ENCODE assay signal across 19 cellular contexts in the genomic region with DNA sequence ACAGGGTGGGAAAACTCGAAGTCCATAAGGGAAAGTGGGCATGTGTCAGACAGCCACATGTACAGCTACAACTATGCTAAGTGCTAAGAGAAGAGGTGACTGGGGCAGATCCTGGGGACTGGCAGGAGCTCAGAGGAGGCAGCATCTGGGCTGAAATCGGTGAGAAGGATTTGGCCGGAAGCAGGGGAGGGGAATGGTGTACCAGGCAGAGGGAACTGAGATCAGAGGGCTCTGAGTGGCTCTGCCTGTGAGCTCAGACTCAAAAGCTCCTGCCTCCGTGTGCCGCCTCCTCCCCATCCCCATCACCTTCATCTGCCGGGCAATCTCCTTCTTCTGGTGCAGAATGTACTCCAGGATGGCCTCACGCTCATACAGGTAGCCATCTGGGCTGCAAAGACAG. TPM values are rescaled to one million over a fixed set of nuclear protein-coding genes. Genes with fewer than 3 reads are reported as not detected.
DNase-seq lines count a peak whose midpoint lies in the region; ATAC-seq, FAIRE-seq and TF ChIP-seq lines count a peak whose summit lies in the region.
"Had no signal": no experiment of that assay in that cellular context is flagged by ENCODE, and none has a peak within 500 bp of the region (broad histone marks: within the 10 kb centered on the region; RNA-seq: fewer than 3 reads in every experiment).

No MANE protein-coding gene starts in this region.

- H3K27me3 Mint-ChIP-seq in activated CD4-positive, alpha-beta memory T cell treated with anti-CD3 and anti-CD28 coated beads for 36 hours = no peaks in the 10 kb centered on the region
- no peaks in the 10 kb centered on the region for H3K27me3 Mint-ChIP-seq in activated naive CD8-positive, alpha-beta T cell treated with anti-CD3 and anti-CD28 coated beads, Interleukin-2, amount 10 ng/mL, durations not matched to agents 7 days and 5 days
- H3K27me3 Mint-ChIP-seq: type B pancreatic cell had no signal

- H3K4me1 Mint-ChIP-seq in activated CD4-positive, alpha-beta memory T cell treated with anti-CD3 and anti-CD28 coated beads for 36 hours (ENCODE audit: low read depth) = peaks cover 78% of the 10 kb centered on the region
- peaks cover 78% of the 10 kb centered on the region for H3K4me1 Mint-ChIP-seq in activated naive CD8-positive, alpha-beta T cell treated with anti-CD3 and anti-CD28 coated beads, Interleukin-2, amount 10 ng/mL, durations not matched to agents 7 days and 5 days
- peaks cover 68% of the 10 kb centered on the region for H3K4me1 Mint-ChIP-seq in stimulated activated effector memory CD8-positive, alpha-beta T cell treated with anti-CD3 and anti-CD28 coated beads, Interleukin-12 subunit alpha, Interleukin-12 subunit beta, amount 100 ng/mL, for 72 hours
- H3K4me1 Mint-ChIP-seq: nephron had no signal

- DNase-seq in activated CD4-positive, alpha-beta T cell treated with anti-CD3 and anti-CD28 coated beads for 4 hours = peak; percentile 18 to 32
- no peak for DNase-seq in activated CD4-positive, alpha-beta T cell treated with anti-CD3 and anti-CD28 coated beads, Interleukin-2, amount 50 U/mL, for 4 hours
- peak; percentile 65 for DNase-seq in activated CD4-positive, alpha-beta memory T cell treated with anti-CD3 and anti-CD28 coated beads for 36 hours
- no peak for DNase-seq in activated naive CD8-positive, alpha-beta T cell treated with anti-CD3 and anti-CD28 coated beads, Interleukin-2, amount 10 ng/mL, durations not matched to agents 7 days and 5 days
- no peak for DNase-seq in stimulated activated effector memory CD8-positive, alpha-beta T cell treated with anti-CD3 and anti-CD28 coated beads, Interleukin-12 subunit alpha, Interleukin-12 subunit beta, amount 100 ng/mL, for 72 hours (ENCODE audit: low spot score in 2 of 2)
- DNase-seq in NCI-H345 (lab: John Stamatoyannopoulos, UW) (no peak), testis (no peak), frontal cortex (ENCODE audit: low spot score in 2 of 2) (no peak)
- DNase-seq: anterior cingulate cortex, EL, NCI-H146 had no signal

- H3K4me3 Mint-ChIP-seq in activated CD4-positive, alpha-beta memory T cell treated with anti-CD3 and anti-CD28 coated beads for 36 hours = peak overlapping the region; percentile 79
- peak overlapping the region; percentile 91 for H3K4me3 Mint-ChIP-seq in activated naive CD8-positive, alpha-beta T cell treated with anti-CD3 and anti-CD28 coated beads, Interleukin-2, amount 10 ng/mL, durations not matched to agents 7 days and 5 days
- H3K4me3 Mint-ChIP-seq in stimulated activated effector memory CD8-positive, alpha-beta T cell treated with anti-CD3 and anti-CD28 coated beads, Interleukin-12 subunit alpha, Interleukin-12 subunit beta, amount 100 ng/mL, for 72 hours = peak overlapping the region; percentile 82
- H3K4me3 Mint-ChIP-seq: CD14-positive monocyte, nephron, type B pancreatic cell had no signal

- H3K36me3 ChIP-seq in testis (ENCODE audit: low read depth, missing control alignments) = no peaks in the 10 kb centered on the region

- peak overlapping the region; percentile 90 for H3K27ac Mint-ChIP-seq in activated CD4-positive, alpha-beta memory T cell treated with anti-CD3 and anti-CD28 coated beads for 36 hours
- H3K27ac Mint-ChIP-seq in activated naive CD8-positive, alpha-beta T cell treated with anti-CD3 and anti-CD28 coated beads, Interleukin-2, amount 10 ng/mL, durations not matched to agents 7 days and 5 days = peak overlapping the region; percentile 92
- H3K27ac Mint-ChIP-seq in stimulated activated effector memory CD8-positive, alpha-beta T cell treated with anti-CD3 and anti-CD28 coated beads, Interleukin-12 subunit alpha, Interleukin-12 subunit beta, amount 100 ng/mL, for 72 hours = peak overlapping the region; percentile 95
- H3K27ac Mint-ChIP-seq: nephron, type B pancreatic cell had no signal

- no peaks in the 10 kb centered on the region for H3K9me3 Mint-ChIP-seq in activated CD4-positive, alpha-beta memory T cell treated with anti-CD3 and anti-CD28 coated beads for 36 hours
- H3K9me3 Mint-ChIP-seq in activated naive CD8-positive, alpha-beta T cell treated with anti-CD3 and anti-CD28 coated beads, Interleukin-2, amount 10 ng/mL, durations not matched to agents 7 days and 5 days = no peaks in the 10 kb centered on the region
- no peaks in the 10 kb centered on the region for H3K9me3 Mint-ChIP-seq in stimulated activated effector memory CD8-positive, alpha-beta T cell treated with anti-CD3 and anti-CD28 coated beads, Interleukin-12 subunit alpha, Interleukin-12 subunit beta, amount 100 ng/mL, for 72 hours
- H3K9me3 Mint-ChIP-seq: nephron, type B pancreatic cell had no signal

- peaks cover 37% of the 10 kb centered on the region for H3K36me3 Mint-ChIP-seq in activated CD4-positive, alpha-beta memory T cell treated with anti-CD3 and anti-CD28 coated beads for 36 hours
- peaks cover 30% of the 10 kb centered on the region for H3K36me3 Mint-ChIP-seq in activated naive CD8-positive, alpha-beta T cell treated with anti-CD3 and anti-CD28 coated beads, Interleukin-2, amount 10 ng/mL, durations not matched to agents 7 days and 5 days
- H3K36me3 Mint-ChIP-seq in stimulated activated effector memory CD8-positive, alpha-beta T cell treated with anti-CD3 and anti-CD28 coated beads, Interleukin-12 subunit alpha, Interleukin-12 subunit beta, amount 100 ng/mL, for 72 hours = peaks cover 94% of the 10 kb centered on the region

- peak; percentile 23 for ATAC-seq in activated naive CD8-positive, alpha-beta T cell treated with anti-CD3 and anti-CD28 coated beads, Interleukin-2, amount 10 ng/mL, durations not matched to agents 7 days and 5 days (ENCODE audit: low read depth)
- no peak for ATAC-seq in stimulated activated effector memory CD8-positive, alpha-beta T cell treated with anti-CD3 and anti-CD28 coated beads, Interleukin-12 subunit alpha, Interleukin-12 subunit beta, amount 100 ng/mL, for 72 hours

- 86 to 88% methylated on average over 7 of the region's 7 CpGs for WGBS in testis, 2 donors

- no peaks in the 10 kb centered on the region for H3K9me3 ChIP-seq in testis

- no peak for TF ChIP-seq POLR2A in testis (IDR thresholded peaks at IDR 0.05)

- intact Hi-C loops in activated CD4-positive, alpha-beta memory T cell treated with anti-CD3 and anti-CD28 coated beads for 36 hours (cut with micrococcal nuclease) = loop anchor here (5.0 kb wide), 1 partner anchor 209 kb away; a partner anchor contains a TSS
- intact Hi-C loops in testis (cut with DNase I; ENCODE audit: low total_unique reads) = no loop called here

- H3K27me3 ChIP-seq in testis = no peaks in the 10 kb centered on the region

- peaks cover 8% of the 10 kb centered on the region for H3K4me1 ChIP-seq in testis

- no peak for FAIRE-seq in frontal cortex (lab: Jason Lieb, UNC)
- FAIRE-seq: H1, TTC549 had no signal

- H3K27ac ChIP-seq in testis = no peak overlapping the region
- H3K27ac ChIP-seq: epithelial cell of prostate had no signal

- POLR2A ChIA-PET in activated CD4-positive, alpha-beta memory T cell treated with anti-CD3 and anti-CD28 coated beads for 36 hours (lab: Charles Lee) = interaction anchor here (0.7 to 1.4 kb wide), 8 partner anchors 11 to 311 kb away, joined by 3 to 5 read pairs (median 3); a partner anchor contains a TSS
- POLR2A ChIA-PET in activated naive CD8-positive, alpha-beta T cell treated with anti-CD3 and anti-CD28 coated beads, Interleukin-2, amount 10 ng/mL, durations not matched to agents 7 days and 5 days (lab: Charles Lee) = interaction anchor here (0.6 to 5.5 kb wide), 7 partner anchors 10 to 114 kb away, joined by 3 to 41 read pairs (median 4); a partner anchor contains a TSS

- CTCF ChIA-PET in activated CD4-positive, alpha-beta memory T cell treated with anti-CD3 and anti-CD28 coated beads for 36 hours (lab: Charles Lee) = interaction anchor here (0.9 to 10.8 kb wide), 5 partner anchors 11 to 120 kb away, joined by 3 to 108 read pairs (median 6); no protein-coding TSS in a partner anchor

- H3K4me3 ChIP-seq in testis = no peak overlapping the region

- TF ChIP-seq CTCF in testis (IDR thresholded peaks at IDR 0.05) = no peak

RNA-seq across cellular contexts. Expression of a gene that starts 21.8 kb away (rescaled TPM):
- 10 to 100 TPM; 80.3 to 84.3 TPM for total RNA-seq in activated CD4-positive, alpha-beta memory T cell treated with anti-CD3 and anti-CD28 coated beads for 36 hours
- 100 to 1,000 TPM; 122 to 125 TPM for total RNA-seq in activated naive CD8-positive, alpha-beta T cell treated with anti-CD3 and anti-CD28 coated beads, Interleukin-2, amount 10 ng/mL, durations not matched to agents 7 days and 5 days
- total RNA-seq in testis (100 to 1,000 TPM; 145 to 151 TPM), frontal cortex (33.4 TPM)
- polyA plus RNA-seq in testis (ENCODE audit: insufficient read depth, low read depth, low replicate concordance) = 241 TPM

RNA-seq across cellular contexts. Expression of a gene that starts 22.5 kb away (rescaled TPM):
- total RNA-seq in activated CD4-positive, alpha-beta memory T cell treated with anti-CD3 and anti-CD28 coated beads for 36 hours = 1 to 10 TPM in 1 of 2 experiments, under 1 TPM in 1; 0.85 to 1.5 TPM
- 1 to 10 TPM; 1.5 to 2.3 TPM for total RNA-seq in activated naive CD8-positive, alpha-beta T cell treated with anti-CD3 and anti-CD28 coated beads, Interleukin-2, amount 10 ng/mL, durations not matched to agents 7 days and 5 days
- total RNA-seq in testis (1 to 10 TPM in 1 of 2 donors, under 1 TPM in 1; 0.71 to 1.9 TPM), frontal cortex (0.41 TPM)
- polyA plus RNA-seq in testis (ENCODE audit: insufficient read depth, low read depth, low replicate concordance) = 3.0 TPM
- total RNA-seq: NCI-H460 had no signal
- polyA plus RNA-seq: CD14-positive monocyte had no signal

RNA-seq across cellular contexts. Expression of a gene that starts 30.8 kb away (rescaled TPM):
- 1 to 10 TPM; 6.3 to 6.5 TPM for total RNA-seq in activated CD4-positive, alpha-beta memory T cell treated with anti-CD3 and anti-CD28 coated beads for 36 hours
- 1 to 10 TPM; 1.6 to 2.4 TPM for total RNA-seq in activated naive CD8-positive, alpha-beta T cell treated with anti-CD3 and anti-CD28 coated beads, Interleukin-2, amount 10 ng/mL, durations not matched to agents 7 days and 5 days
- 10 to 100 TPM; 19.9 TPM for total RNA-seq in testis
- polyA plus RNA-seq in testis (ENCODE audit: insufficient read depth, low read depth, low replicate concordance) = 42.1 TPM
- total RNA-seq in frontal cortex = 2.4 TPM
- total RNA-seq: A172 had no signal
- polyA plus RNA-seq: CD14-positive monocyte had no signal

RNA-seq across cellular contexts. Expression of a gene that starts 32.4 kb away (rescaled TPM):
- 10 to 100 TPM; 19.9 to 22.4 TPM for total RNA-seq in activated CD4-positive, alpha-beta memory T cell treated with anti-CD3 and anti-CD28 coated beads for 36 hours
- total RNA-seq in activated naive CD8-positive, alpha-beta T cell treated with anti-CD3 and anti-CD28 coated beads, Interleukin-2, amount 10 ng/mL, durations not matched to agents 7 days and 5 days = 10 to 100 TPM; 49.7 TPM
- total RNA-seq in testis (10 to 100 TPM; 32.8 to 33.1 TPM), frontal cortex (5.7 TPM)
- 15.7 TPM for polyA plus RNA-seq in testis (ENCODE audit: insufficient read depth, low read depth, low replicate concordance)

RNA-seq across cellular contexts. Expression of a gene that starts 46.1 kb away (rescaled TPM):
- total RNA-seq in activated CD4-positive, alpha-beta memory T cell treated with anti-CD3 and anti-CD28 coated beads for 36 hours = 10 to 100 TPM; 13.2 to 17.2 TPM
- 10 to 100 TPM; 19.8 to 24.4 TPM for total RNA-seq in activated naive CD8-positive, alpha-beta T cell treated with anti-CD3 and anti-CD28 coated beads, Interleukin-2, amount 10 ng/mL, durations not matched to agents 7 days and 5 days
- 10 to 100 TPM; 52.8 to 76.9 TPM for total RNA-seq in testis
- 130 TPM for polyA plus RNA-seq in testis (ENCODE audit: insufficient read depth, low read depth, low replicate concordance)
- 13.0 TPM for total RNA-seq in frontal cortex

Comparison
In these comparisons a context has a peak if more than half of its experiments do, and no peak if none do; other contexts are left out.
1. DNase-seq: peak in activated CD4-positive, alpha-beta T cell treated with anti-CD3 and anti-CD28 coated beads for 4 hours (2 of 2) and activated CD4-positive, alpha-beta memory T cell treated with anti-CD3 and anti-CD28 coated beads for 36 hours (single experiment); none in activated CD4-positive, alpha-beta T cell treated with anti-CD3 and anti-CD28 coated beads, Interleukin-2, amount 50 U/mL, for 4 hours (0 of 2), activated naive CD8-positive, alpha-beta T cell treated with anti-CD3 and anti-CD28 coated beads, Interleukin-2, amount 10 ng/mL, durations not matched to agents 7 days and 5 days (single experiment), stimulated activated effector memory CD8-positive, alpha-beta T cell treated with anti-CD3 and anti-CD28 coated beads, Interleukin-12 subunit alpha, Interleukin-12 subunit beta, amount 100 ng/mL, for 72 hours (0 of 2), NCI-H345 (single experiment), testis (single experiment) and frontal cortex (0 of 2).
2. Peak in every context shown above with its lines, with median percentiles within 50 percentile points of each other: H3K27ac Mint-ChIP-seq and H3K4me3 Mint-ChIP-seq.